Comparison of ENCODE assay signal across 8 cellular contexts in the genomic region with DNA sequence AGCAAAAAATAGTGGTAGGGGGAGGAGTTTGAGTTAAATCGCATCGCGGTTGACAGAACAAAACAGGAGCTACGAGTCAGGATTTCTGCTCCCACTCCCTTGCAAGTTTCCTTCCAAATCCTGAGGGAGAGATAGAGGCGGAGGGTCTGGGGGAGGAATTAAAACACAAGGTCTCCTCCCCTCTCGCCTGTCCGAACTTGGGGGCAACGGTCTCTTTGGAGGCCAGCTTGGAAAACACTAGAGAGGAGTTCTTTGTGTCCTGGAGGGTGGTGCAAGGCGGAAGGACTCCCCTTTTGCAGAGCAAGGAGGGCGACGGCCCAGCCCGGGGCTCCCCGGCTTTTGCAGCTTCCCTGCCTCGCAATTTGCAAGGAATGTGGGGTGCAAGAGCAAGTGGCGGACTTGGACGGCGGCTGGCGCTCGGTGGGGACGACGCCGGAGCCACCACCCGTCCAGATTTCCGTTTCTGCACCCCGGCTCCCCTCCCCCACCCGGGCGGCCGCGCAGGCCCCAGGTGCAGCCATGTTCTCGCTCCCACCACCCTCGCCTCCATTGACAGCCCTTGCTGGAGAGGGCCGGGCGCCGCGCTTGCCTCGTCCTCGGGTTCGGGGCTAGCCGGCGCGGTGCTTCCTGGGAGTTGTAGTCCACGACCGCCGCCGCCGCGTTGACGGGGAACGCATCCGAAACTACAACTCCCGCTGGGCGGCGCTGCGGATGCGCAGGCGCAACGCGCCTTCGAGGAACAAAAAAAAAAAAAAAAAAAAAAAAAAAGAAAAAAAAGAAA. TPM values are rescaled to one million over a fixed set of nuclear protein-coding genes. Genes with fewer than 3 reads are reported as not detected.
A peak's percentile ranks its signal among the peaks of the same experiment; 100 is the strongest.
DNase-seq lines count a peak whose midpoint lies in the region; ATAC-seq and TF ChIP-seq lines count a peak whose summit lies in the region.

No MANE protein-coding gene starts in this region.

- H3K18ac ChIP-seq in mesendoderm (ENCODE audit: low read length) = peak overlapping the region; percentile 100

- H3K4me2 ChIP-seq in mesendoderm (ENCODE audit: low read length) = peak overlapping the region; percentile 61

- H3K56ac ChIP-seq in mesendoderm (ENCODE audit: low read length) = peak overlapping the region; percentile 97

- H3K36me3 Mint-ChIP-seq in Caco-2 (ENCODE audit: insufficient read depth, unreplicated experiment) = peaks cover 52% of the 10 kb centered on the region
- H3K36me3 Mint-ChIP-seq in effector memory CD8-positive, alpha-beta T cell (ENCODE audit: insufficient read depth) = peaks cover 37% of the 10 kb centered on the region

- H3K27me3 Mint-ChIP-seq in Caco-2 (ENCODE audit: insufficient read depth, unreplicated experiment) = no peaks in the 10 kb centered on the region
- no peaks in the 10 kb centered on the region for H3K27me3 Mint-ChIP-seq in effector memory CD8-positive, alpha-beta T cell

- peak overlapping the region; percentile 29 for H3K23ac ChIP-seq in mesendoderm (ENCODE audit: low read length)

- H3K4me1 ChIP-seq in Caco-2 (peaks cover 29% of the 10 kb centered on the region), mesendoderm (ENCODE audit: control insufficient read depth, low read depth, low read length) (peaks cover 8% of the 10 kb centered on the region)

- peak overlapping the region; percentile 47 for H4K5ac ChIP-seq in mesendoderm (ENCODE audit: low read length)

- H2AK5ac ChIP-seq in mesendoderm (ENCODE audit: low read length) = peak overlapping the region; percentile 51

- no peaks in the 10 kb centered on the region for H3K9me3 Mint-ChIP-seq in Caco-2 (ENCODE audit: unreplicated experiment)
- no peaks in the 10 kb centered on the region for H3K9me3 Mint-ChIP-seq in effector memory CD8-positive, alpha-beta T cell

- ATAC-seq in GM21360 (IDR thresholded peaks at IDR 0.05; ENCODE audit: unreplicated experiment) = peak; percentile 58
- ATAC-seq in effector memory CD8-positive, alpha-beta T cell (replicated peaks) = peak; percentile 78

- H3K4ac ChIP-seq in mesendoderm (ENCODE audit: low read depth, low read length) = peak overlapping the region; percentile 100

- peak overlapping the region; percentile 86 for H2BK5ac ChIP-seq in mesendoderm (ENCODE audit: low read length)

- peak overlapping the region; percentile 94 for H3K27ac ChIP-seq in mesendoderm (ENCODE audit: low read depth, low read length)

- H3K4me1 Mint-ChIP-seq in Caco-2 (ENCODE audit: low read depth, unreplicated experiment) = peaks cover 23% of the 10 kb centered on the region
- peaks cover 30 to 44% of the 10 kb centered on the region in 2 donors for H3K4me1 Mint-ChIP-seq in effector memory CD8-positive, alpha-beta T cell (ENCODE audit: low read depth in 2 of 2)

- no peaks in the 10 kb centered on the region for H3K79me1 ChIP-seq in mesendoderm (ENCODE audit: low read length)

- H3K36me3 ChIP-seq in Caco-2 (ENCODE audit: control insufficient read depth, insufficient read depth, low read length) (no peaks in the 10 kb centered on the region; the same call in 1 of the 2 replicates), mesendoderm (ENCODE audit: control insufficient read depth, insufficient read depth, low read length) (no peaks in the 10 kb centered on the region)

- H3K9me3 ChIP-seq in Caco-2 = no peaks in the 10 kb centered on the region

- peak; percentile 98 to 99 for DNase-seq in Caco-2
- peak; percentile 96 for DNase-seq in HT1080 (ENCODE audit: low read depth)
- peak; percentile 100 for DNase-seq in NK-92 treated with Interleukin-12 subunit alpha and Interleukin-12 subunit beta, amount 100 ng/mL, for 24 hours (lab: John Stamatoyannopoulos, UW)
- peak; percentile 95 to 98 (median 97) for DNase-seq in activated CD8-positive, alpha-beta memory T cell treated with anti-CD3 and anti-CD28 coated beads for 48 hours (ENCODE audit: low read depth in 2 of 3, low spot score in 2 of 3)
- DNase-seq in effector memory CD8-positive, alpha-beta T cell = peak; percentile 96 to 97 (median 96)
- peak; percentile 99 for DNase-seq in mesendoderm
- DNase-seq in stimulated activated CD8-positive, alpha-beta memory T cell treated with anti-CD3 and anti-CD28 coated beads, Interleukin-12 subunit alpha, Interleukin-12 subunit beta, amount 100 ng/mL, for 24 hours (ENCODE audit: extremely low read depth) = peak; percentile 97

- H3K4me3 Mint-ChIP-seq in Caco-2 (ENCODE audit: unreplicated experiment) = peak overlapping the region; percentile 80
- H3K4me3 Mint-ChIP-seq in effector memory CD8-positive, alpha-beta T cell = peak overlapping the region; percentile 95 to 98

- peak overlapping the region; percentile 63 for H2BK120ac ChIP-seq in mesendoderm (ENCODE audit: low read depth, low read length)

- CTCF ChIA-PET in Caco-2 (lab: Charles Lee) = interaction anchor here (0.6 to 1.5 kb wide), 9 partner anchors 37 to 533 kb away, joined by 3 to 18 read pairs (median 5); no protein-coding TSS in a partner anchor

- peak in 1 of 2 experiments; percentile 14 for TF ChIP-seq CTCF in Caco-2 (IDR thresholded peaks at IDR 0.05; ENCODE audit: insufficient read depth in 1 of 2, low read depth in 1 of 2, low read length in 1 of 2, severe bottlenecking in 1 of 2, unreplicated experiment in 1 of 2)

- H3K27me3 ChIP-seq in Caco-2 (replicated peaks; ENCODE audit: control insufficient read depth, insufficient read depth, low read length) = no peaks in the 10 kb centered on the region
- no peaks in the 10 kb centered on the region for H3K27me3 ChIP-seq in mesendoderm (ENCODE audit: insufficient read depth, low read length, poor library complexity)

- H3K79me2 ChIP-seq in mesendoderm (ENCODE audit: control insufficient read depth, insufficient read depth, low read length) = peaks cover 34% of the 10 kb centered on the region

- H3K4me3 ChIP-seq in Caco-2 (ENCODE audit: low read depth, low read length) (peak overlapping the region; percentile 90), mesendoderm (ENCODE audit: low read length) (peak overlapping the region; percentile 54)

- peak overlapping the region; percentile 89 for H3K9ac ChIP-seq in mesendoderm (ENCODE audit: low read length)

- H2BK15ac ChIP-seq in mesendoderm (replicated peaks; ENCODE audit: low read depth) = no peak overlapping the region

- POLR2A ChIA-PET in Caco-2 (lab: Charles Lee) = interaction anchor here (0.6 to 0.9 kb wide), 9 partner anchors 14 to 332 kb away, joined by 3 to 9 read pairs (median 5); no protein-coding TSS in a partner anchor

- no CpG with 5 or more reads among the region's 59 CpGs for whole genome bisulfite sequencing in mesendoderm (ENCODE audit: extremely low coverage, insufficient coverage, low lambda C conversion rate)

- BruUV-seq in Caco-2 (replicated peaks; lab: Mats Ljungman, UMichigan) = TSS peak; percentile 69

- peak overlapping the region; percentile 41 for H4K8ac ChIP-seq in mesendoderm (ENCODE audit: low read depth, low read length)

- H3K27ac Mint-ChIP-seq in Caco-2 (ENCODE audit: unreplicated experiment) = peak overlapping the region; percentile 82
- peak overlapping the region; percentile 92 to 98 for H3K27ac Mint-ChIP-seq in effector memory CD8-positive, alpha-beta T cell

- intact Hi-C loops in Caco-2 (cut with micrococcal nuclease; ENCODE audit: unreplicated experiment) = loop anchor here (1.0 to 10.0 kb wide), 3 partner anchors 22 to 242 kb away; no protein-coding TSS in a partner anchor

RNA-seq across cellular contexts. Expression of a gene that starts 0.4 kb away (rescaled TPM):
- 252 and 265 TPM in 2 replicates for total RNA-seq in Caco-2 (2022)
- 94.4 and 205 TPM in 2 replicates for total RNA-seq in HT1080 (2014; rRNA removed; shearing (Covaris generic))
- 64.5 and 75.6 TPM in 2 replicates for polyA plus RNA-seq in HT1080 (2015; cell fraction: cytosol; rRNA removed)
- polyA plus RNA-seq in HT1080 (2015; cell fraction: nucleus; rRNA removed) = 301 and 363 TPM in 2 replicates
- 245 TPM for polyA plus RNA-seq in mesendoderm (2013, experiment 1 of 2)
- polyA plus RNA-seq in mesendoderm (2013, experiment 2 of 2) = 257 TPM

Comparison
In these comparisons a context has a peak if more than half of its experiments do, and no peak if none do; other contexts are left out.
1. Peak in every context shown above with its lines: DNase-seq, ATAC-seq, H3K4me3 ChIP-seq and H3K27ac ChIP-seq.